ENCODE assay signal across 8 cellular contexts in genomic region chr11:102293873-102294601, GRCh38. TPM values are rescaled to one million over a fixed set of nuclear protein-coding genes. Genes with fewer than 3 reads are reported as not detected.
DNase-seq lines count a peak whose midpoint lies in the region; ATAC-seq and FAIRE-seq lines count a peak whose summit lies in the region.

No MANE protein-coding gene starts in this region.

- peak; percentile 98 for ATAC-seq in GM19438 (IDR thresholded peaks at IDR 0.05; ENCODE audit: low read depth, unreplicated experiment)
- peak; percentile 96 for ATAC-seq in HG03342 (IDR thresholded peaks at IDR 0.05; ENCODE audit: unreplicated experiment)

- FAIRE-seq in G401.6 (lab: Jason Lieb, UNC) = peak; percentile 72

- intact Hi-C loops in dendritic cell treated with granulocyte-macrophage colony-stimulating factor and Interleukin-4, amounts not matched to agents 40 ng/mL and 50 ng/mL, for 4 days (cut with micrococcal nuclease) = loop anchor here (1.0 kb wide), 1 partner anchor 23 kb away; the partner anchor contains the start of gene BIRC3

- H3K4me3 Mint-ChIP-seq in dendritic cell treated with granulocyte-macrophage colony-stimulating factor and Interleukin-4, amounts not matched to agents 40 ng/mL and 50 ng/mL, for 4 days = no peak overlapping the region

- peak overlapping the region; percentile 72 for H3K27ac Mint-ChIP-seq in dendritic cell treated with granulocyte-macrophage colony-stimulating factor and Interleukin-4, amounts not matched to agents 40 ng/mL and 50 ng/mL, for 4 days

- no peaks in the 10 kb centered on the region for H3K27me3 Mint-ChIP-seq in dendritic cell treated with granulocyte-macrophage colony-stimulating factor and Interleukin-4, amounts not matched to agents 40 ng/mL and 50 ng/mL, for 4 days

- no peaks in the 10 kb centered on the region for H3K9me3 Mint-ChIP-seq in dendritic cell treated with granulocyte-macrophage colony-stimulating factor and Interleukin-4, amounts not matched to agents 40 ng/mL and 50 ng/mL, for 4 days

- DNase-seq in RPMI7951 (ENCODE audit: low read depth) (peak; percentile 60), myocyte (ENCODE audit: low read depth) (peak; percentile 66), NCI-H446 treated with DMSO at 0.1 percent for 48 hours (lab: John Stamatoyannopoulos, UW) (no peak), NCI-H1930 (lab: John Stamatoyannopoulos, UW) (no peak)

- H3K4me1 Mint-ChIP-seq in dendritic cell treated with granulocyte-macrophage colony-stimulating factor and Interleukin-4, amounts not matched to agents 40 ng/mL and 50 ng/mL, for 4 days (ENCODE audit: low read depth) = peaks cover 36% of the 10 kb centered on the region

- H3K36me3 Mint-ChIP-seq in dendritic cell treated with granulocyte-macrophage colony-stimulating factor and Interleukin-4, amounts not matched to agents 40 ng/mL and 50 ng/mL, for 4 days (ENCODE audit: low read depth) = no peaks in the 10 kb centered on the region

RNA-seq across cellular contexts. Expression of gene BIRC3, which starts 23.2 kb away (rescaled TPM):
- 4.8 and 9.3 TPM in 2 replicates for total RNA-seq in RPMI7951 (2014; rRNA removed; shearing (Covaris generic))
- total RNA-seq in myocyte = 0.16 and 0.62 TPM in 2 replicates
- 0.05 TPM for polyA plus RNA-seq in myocyte (2012)

RNA-seq across cellular contexts. Expression of gene BIRC2, which starts 53.0 kb away (rescaled TPM):
- total RNA-seq in RPMI7951 (2014; rRNA removed; shearing (Covaris generic)) = 79.0 and 98.2 TPM in 2 replicates
- total RNA-seq in myocyte = 55.2 and 57.2 TPM in 2 replicates
- polyA plus RNA-seq in myocyte (2012) = 25.9 TPM

Comparison
In these comparisons a context has a peak if more than half of its experiments do, and no peak if none do; other contexts are left out.
1. DNase-seq: peak in RPMI7951 (single experiment) and myocyte (single experiment); none in NCI-H446 treated with DMSO at 0.1 percent for 48 hours (single experiment) and NCI-H1930 (0 of 2).